Comparison of ENCODE assay signal across 2 cellular contexts in the genomic region with DNA sequence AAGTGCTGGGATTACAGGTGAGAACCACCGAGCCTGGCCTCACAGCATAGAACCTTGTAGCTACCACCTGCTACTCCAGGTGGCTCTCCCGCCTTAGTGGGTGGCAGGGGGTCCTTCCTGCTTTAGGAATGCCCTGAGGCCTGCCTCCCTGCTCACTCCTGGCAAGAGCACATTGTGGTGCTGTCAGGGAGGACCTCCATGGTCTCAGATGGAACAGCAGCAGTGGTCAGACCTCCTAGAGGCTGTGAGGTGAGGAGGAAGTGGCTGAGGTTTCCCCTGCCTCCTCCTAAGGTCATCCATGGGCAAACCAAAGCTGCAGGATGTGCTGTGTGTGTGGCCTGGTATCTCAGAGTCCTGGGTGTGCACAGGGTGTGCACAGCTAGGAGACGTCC.
TF ChIP-seq lines count a peak whose summit lies in the region.

No MANE protein-coding gene starts in this region.

TF ChIP-seq in A549, 52 proteins besides CTCF, POLR2A, EP300 and RAD21:
- TF ChIP-seq, protein P1, sequence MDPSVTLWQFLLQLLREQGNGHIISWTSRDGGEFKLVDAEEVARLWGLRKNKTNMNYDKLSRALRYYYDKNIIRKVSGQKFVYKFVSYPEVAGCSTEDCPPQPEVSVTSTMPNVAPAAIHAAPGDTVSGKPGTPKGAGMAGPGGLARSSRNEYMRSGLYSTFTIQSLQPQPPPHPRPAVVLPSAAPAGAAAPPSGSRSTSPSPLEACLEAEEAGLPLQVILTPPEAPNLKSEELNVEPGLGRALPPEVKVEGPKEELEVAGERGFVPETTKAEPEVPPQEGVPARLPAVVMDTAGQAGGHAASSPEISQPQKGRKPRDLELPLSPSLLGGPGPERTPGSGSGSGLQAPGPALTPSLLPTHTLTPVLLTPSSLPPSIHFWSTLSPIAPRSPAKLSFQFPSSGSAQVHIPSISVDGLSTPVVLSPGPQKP (IDR thresholded peaks at IDR 0.05; ENCODE audit: low read depth, low read length): no peak
- TF ChIP-seq, protein P2, sequence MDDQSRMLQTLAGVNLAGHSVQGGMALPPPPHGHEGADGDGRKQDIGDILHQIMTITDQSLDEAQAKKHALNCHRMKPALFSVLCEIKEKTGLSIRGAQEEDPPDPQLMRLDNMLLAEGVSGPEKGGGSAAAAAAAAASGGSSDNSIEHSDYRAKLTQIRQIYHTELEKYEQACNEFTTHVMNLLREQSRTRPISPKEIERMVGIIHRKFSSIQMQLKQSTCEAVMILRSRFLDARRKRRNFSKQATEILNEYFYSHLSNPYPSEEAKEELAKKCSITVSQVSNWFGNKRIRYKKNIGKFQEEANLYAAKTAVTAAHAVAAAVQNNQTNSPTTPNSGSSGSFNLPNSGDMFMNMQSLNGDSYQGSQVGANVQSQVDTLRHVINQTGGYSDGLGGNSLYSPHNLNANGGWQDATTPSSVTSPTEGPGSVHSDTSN (IDR thresholded peaks at IDR 0.05): no peak
- TF ChIP-seq CBX8 (IDR thresholded peaks at IDR 0.05): no peak
- no peak for TF ChIP-seq RFX5 (IDR thresholded peaks at IDR 0.05)
- TF ChIP-seq FOXS1 (CRISPR knock-in tag; IDR thresholded peaks at IDR 0.05): no peak
- TF ChIP-seq, protein P3, sequence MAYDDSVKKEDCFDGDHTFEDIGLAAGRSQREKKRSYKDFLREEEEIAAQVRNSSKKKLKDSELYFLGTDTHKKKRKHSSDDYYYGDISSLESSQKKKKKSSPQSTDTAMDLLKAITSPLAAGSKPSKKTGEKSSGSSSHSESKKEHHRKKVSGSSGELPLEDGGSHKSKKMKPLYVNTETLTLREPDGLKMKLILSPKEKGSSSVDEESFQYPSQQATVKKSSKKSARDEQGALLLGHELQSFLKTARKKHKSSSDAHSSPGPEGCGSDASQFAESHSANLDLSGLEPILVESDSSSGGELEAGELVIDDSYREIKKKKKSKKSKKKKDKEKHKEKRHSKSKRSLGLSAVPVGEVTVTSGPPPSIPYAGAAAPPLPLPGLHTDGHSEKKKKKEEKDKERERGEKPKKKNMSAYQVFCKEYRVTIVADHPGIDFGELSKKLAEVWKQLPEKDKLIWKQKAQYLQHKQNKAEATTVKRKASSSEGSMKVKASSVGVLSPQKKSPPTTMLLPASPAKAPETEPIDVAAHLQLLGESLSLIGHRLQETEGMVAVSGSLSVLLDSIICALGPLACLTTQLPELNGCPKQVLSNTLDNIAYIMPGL (CRISPR knock-in tag; IDR thresholded peaks at IDR 0.05; ENCODE audit: borderline replicate concordance): no peak
- TF ChIP-seq HOXA7 (CRISPR knock-in tag; IDR thresholded peaks at IDR 0.05): no peak
- no peak for TF ChIP-seq ESRRA (IDR thresholded peaks at IDR 0.05; ENCODE audit: borderline replicate concordance, low read length)
- TF ChIP-seq, protein P4, sequence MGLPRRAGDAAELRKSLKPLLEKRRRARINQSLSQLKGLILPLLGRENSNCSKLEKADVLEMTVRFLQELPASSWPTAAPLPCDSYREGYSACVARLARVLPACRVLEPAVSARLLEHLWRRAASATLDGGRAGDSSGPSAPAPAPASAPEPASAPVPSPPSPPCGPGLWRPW (IDR thresholded peaks at IDR 0.05): no peak
- no peak for TF ChIP-seq NR3C1 (IDR thresholded peaks at IDR 0.05)
- TF ChIP-seq ZC3H11A (IDR thresholded peaks at IDR 0.05): no peak
- TF ChIP-seq MAFK (IDR thresholded peaks at IDR 0.05; ENCODE audit: partially characterized antibody): no peak
- TF ChIP-seq, protein P5, sequence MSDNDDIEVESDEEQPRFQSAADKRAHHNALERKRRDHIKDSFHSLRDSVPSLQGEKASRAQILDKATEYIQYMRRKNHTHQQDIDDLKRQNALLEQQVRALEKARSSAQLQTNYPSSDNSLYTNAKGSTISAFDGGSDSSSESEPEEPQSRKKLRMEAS (IDR thresholded peaks at IDR 0.05): no peak
- no peak for TF ChIP-seq MAZ (IDR thresholded peaks at IDR 0.05; ENCODE audit: borderline replicate concordance, low read depth, low read length)
- TF ChIP-seq, protein P6, sequence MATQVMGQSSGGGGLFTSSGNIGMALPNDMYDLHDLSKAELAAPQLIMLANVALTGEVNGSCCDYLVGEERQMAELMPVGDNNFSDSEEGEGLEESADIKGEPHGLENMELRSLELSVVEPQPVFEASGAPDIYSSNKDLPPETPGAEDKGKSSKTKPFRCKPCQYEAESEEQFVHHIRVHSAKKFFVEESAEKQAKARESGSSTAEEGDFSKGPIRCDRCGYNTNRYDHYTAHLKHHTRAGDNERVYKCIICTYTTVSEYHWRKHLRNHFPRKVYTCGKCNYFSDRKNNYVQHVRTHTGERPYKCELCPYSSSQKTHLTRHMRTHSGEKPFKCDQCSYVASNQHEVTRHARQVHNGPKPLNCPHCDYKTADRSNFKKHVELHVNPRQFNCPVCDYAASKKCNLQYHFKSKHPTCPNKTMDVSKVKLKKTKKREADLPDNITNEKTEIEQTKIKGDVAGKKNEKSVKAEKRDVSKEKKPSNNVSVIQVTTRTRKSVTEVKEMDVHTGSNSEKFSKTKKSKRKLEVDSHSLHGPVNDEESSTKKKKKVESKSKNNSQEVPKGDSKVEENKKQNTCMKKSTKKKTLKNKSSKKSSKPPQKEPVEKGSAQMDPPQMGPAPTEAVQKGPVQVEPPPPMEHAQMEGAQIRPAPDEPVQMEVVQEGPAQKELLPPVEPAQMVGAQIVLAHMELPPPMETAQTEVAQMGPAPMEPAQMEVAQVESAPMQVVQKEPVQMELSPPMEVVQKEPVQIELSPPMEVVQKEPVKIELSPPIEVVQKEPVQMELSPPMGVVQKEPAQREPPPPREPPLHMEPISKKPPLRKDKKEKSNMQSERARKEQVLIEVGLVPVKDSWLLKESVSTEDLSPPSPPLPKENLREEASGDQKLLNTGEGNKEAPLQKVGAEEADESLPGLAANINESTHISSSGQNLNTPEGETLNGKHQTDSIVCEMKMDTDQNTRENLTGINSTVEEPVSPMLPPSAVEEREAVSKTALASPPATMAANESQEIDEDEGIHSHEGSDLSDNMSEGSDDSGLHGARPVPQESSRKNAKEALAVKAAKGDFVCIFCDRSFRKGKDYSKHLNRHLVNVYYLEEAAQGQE (IDR thresholded peaks at IDR 0.05): no peak
- TF ChIP-seq, protein P7, sequence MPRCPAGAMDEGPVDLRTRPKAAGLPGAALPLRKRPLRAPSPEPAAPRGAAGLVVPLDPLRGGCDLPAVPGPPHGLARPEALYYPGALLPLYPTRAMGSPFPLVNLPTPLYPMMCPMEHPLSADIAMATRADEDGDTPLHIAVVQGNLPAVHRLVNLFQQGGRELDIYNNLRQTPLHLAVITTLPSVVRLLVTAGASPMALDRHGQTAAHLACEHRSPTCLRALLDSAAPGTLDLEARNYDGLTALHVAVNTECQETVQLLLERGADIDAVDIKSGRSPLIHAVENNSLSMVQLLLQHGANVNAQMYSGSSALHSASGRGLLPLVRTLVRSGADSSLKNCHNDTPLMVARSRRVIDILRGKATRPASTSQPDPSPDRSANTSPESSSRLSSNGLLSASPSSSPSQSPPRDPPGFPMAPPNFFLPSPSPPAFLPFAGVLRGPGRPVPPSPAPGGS (IDR thresholded peaks at IDR 0.05): no peak
- TF ChIP-seq CHD2 (IDR thresholded peaks at IDR 0.05; ENCODE audit: low read length, partially characterized antibody): no peak
- TF ChIP-seq ZFP36 (IDR thresholded peaks at IDR 0.05; ENCODE audit: borderline replicate concordance, partially characterized antibody): no peak
- no peak for TF ChIP-seq HOXB5 (CRISPR knock-in tag; IDR thresholded peaks at IDR 0.05)
- no peak for TF ChIP-seq NPAS2 (CRISPR knock-in tag; IDR thresholded peaks at IDR 0.05; ENCODE audit: borderline replicate concordance)

TF ChIP-seq in H1, 55 proteins besides CTCF, POLR2A, EP300 and RAD21 (continued from another document):
- TF ChIP-seq, protein P8, sequence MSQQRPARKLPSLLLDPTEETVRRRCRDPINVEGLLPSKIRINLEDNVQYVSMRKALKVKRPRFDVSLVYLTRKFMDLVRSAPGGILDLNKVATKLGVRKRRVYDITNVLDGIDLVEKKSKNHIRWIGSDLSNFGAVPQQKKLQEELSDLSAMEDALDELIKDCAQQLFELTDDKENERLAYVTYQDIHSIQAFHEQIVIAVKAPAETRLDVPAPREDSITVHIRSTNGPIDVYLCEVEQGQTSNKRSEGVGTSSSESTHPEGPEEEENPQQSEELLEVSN (IDR thresholded peaks at IDR 0.05): peak; percentile 85
- TF ChIP-seq, protein P5 (IDR thresholded peaks at IDR 0.05): peak; percentile 75
- TF ChIP-seq TCF12 (IDR thresholded peaks at IDR 0.05; ENCODE audit: low read depth, low read length): no peak
- no peak for TF ChIP-seq NANOG (IDR thresholded peaks at IDR 0.05; ENCODE audit: insufficient read depth, low read depth, low read length, poor library complexity, severe bottlenecking)
